1 cellular context compared by ENCODE assay signal in the genomic region with DNA sequence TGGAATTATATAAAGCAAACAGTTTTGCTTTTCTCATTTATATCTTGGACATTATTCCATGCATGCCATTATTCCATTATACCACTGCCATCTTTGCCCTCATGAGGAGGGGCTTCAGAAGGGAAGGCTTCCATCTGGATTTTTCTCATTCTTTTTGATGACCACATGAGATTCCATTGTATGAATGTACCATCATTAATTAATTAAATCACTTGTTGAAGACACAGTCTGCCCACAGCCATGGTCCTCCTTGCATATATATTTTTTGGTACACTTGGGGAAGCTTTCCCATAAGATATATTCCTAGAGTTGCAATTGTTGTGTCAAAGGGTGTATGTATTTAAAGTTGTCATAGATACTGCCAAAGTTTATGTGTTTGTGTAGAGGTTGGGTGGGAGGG.
TF ChIP-seq lines count a peak whose summit lies in the region.

No MANE protein-coding gene starts in this region.

TF ChIP-seq in A549, 52 proteins besides CTCF, POLR2A, EP300 and RAD21 (continued from another document):
- TF ChIP-seq CEBPB (IDR thresholded peaks at IDR 0.05) (no peak), CHD2 (IDR thresholded peaks at IDR 0.05; ENCODE audit: low read length, partially characterized antibody) (no peak), HOXB5 (CRISPR knock-in tag; IDR thresholded peaks at IDR 0.05) (no peak), SREBF2 (IDR thresholded peaks at IDR 0.05) (no peak), RCOR1 (IDR thresholded peaks at IDR 0.05; ENCODE audit: low read depth, low read length) (no peak), ZC3H11A (IDR thresholded peaks at IDR 0.05) (no peak), FOXS1 (CRISPR knock-in tag; IDR thresholded peaks at IDR 0.05) (no peak), HEYL (CRISPR knock-in tag; IDR thresholded peaks at IDR 0.05) (no peak)
- TF ChIP-seq, protein P1, sequence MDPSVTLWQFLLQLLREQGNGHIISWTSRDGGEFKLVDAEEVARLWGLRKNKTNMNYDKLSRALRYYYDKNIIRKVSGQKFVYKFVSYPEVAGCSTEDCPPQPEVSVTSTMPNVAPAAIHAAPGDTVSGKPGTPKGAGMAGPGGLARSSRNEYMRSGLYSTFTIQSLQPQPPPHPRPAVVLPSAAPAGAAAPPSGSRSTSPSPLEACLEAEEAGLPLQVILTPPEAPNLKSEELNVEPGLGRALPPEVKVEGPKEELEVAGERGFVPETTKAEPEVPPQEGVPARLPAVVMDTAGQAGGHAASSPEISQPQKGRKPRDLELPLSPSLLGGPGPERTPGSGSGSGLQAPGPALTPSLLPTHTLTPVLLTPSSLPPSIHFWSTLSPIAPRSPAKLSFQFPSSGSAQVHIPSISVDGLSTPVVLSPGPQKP (IDR thresholded peaks at IDR 0.05; ENCODE audit: low read depth, low read length), result no peak
- TF ChIP-seq, protein P2, sequence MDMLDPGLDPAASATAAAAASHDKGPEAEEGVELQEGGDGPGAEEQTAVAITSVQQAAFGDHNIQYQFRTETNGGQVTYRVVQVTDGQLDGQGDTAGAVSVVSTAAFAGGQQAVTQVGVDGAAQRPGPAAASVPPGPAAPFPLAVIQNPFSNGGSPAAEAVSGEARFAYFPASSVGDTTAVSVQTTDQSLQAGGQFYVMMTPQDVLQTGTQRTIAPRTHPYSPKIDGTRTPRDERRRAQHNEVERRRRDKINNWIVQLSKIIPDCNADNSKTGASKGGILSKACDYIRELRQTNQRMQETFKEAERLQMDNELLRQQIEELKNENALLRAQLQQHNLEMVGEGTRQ (IDR thresholded peaks at IDR 0.05), result no peak
- TF ChIP-seq, protein P3, sequence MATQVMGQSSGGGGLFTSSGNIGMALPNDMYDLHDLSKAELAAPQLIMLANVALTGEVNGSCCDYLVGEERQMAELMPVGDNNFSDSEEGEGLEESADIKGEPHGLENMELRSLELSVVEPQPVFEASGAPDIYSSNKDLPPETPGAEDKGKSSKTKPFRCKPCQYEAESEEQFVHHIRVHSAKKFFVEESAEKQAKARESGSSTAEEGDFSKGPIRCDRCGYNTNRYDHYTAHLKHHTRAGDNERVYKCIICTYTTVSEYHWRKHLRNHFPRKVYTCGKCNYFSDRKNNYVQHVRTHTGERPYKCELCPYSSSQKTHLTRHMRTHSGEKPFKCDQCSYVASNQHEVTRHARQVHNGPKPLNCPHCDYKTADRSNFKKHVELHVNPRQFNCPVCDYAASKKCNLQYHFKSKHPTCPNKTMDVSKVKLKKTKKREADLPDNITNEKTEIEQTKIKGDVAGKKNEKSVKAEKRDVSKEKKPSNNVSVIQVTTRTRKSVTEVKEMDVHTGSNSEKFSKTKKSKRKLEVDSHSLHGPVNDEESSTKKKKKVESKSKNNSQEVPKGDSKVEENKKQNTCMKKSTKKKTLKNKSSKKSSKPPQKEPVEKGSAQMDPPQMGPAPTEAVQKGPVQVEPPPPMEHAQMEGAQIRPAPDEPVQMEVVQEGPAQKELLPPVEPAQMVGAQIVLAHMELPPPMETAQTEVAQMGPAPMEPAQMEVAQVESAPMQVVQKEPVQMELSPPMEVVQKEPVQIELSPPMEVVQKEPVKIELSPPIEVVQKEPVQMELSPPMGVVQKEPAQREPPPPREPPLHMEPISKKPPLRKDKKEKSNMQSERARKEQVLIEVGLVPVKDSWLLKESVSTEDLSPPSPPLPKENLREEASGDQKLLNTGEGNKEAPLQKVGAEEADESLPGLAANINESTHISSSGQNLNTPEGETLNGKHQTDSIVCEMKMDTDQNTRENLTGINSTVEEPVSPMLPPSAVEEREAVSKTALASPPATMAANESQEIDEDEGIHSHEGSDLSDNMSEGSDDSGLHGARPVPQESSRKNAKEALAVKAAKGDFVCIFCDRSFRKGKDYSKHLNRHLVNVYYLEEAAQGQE (IDR thresholded peaks at IDR 0.05), result no peak
- TF ChIP-seq, protein P4, sequence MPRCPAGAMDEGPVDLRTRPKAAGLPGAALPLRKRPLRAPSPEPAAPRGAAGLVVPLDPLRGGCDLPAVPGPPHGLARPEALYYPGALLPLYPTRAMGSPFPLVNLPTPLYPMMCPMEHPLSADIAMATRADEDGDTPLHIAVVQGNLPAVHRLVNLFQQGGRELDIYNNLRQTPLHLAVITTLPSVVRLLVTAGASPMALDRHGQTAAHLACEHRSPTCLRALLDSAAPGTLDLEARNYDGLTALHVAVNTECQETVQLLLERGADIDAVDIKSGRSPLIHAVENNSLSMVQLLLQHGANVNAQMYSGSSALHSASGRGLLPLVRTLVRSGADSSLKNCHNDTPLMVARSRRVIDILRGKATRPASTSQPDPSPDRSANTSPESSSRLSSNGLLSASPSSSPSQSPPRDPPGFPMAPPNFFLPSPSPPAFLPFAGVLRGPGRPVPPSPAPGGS (IDR thresholded peaks at IDR 0.05), result no peak
